Comparison of ENCODE assay signal across 1 cellular context in genomic region chr1:30751830-30752650, GRCh38.
TF ChIP-seq lines count a peak whose summit lies in the region.

No MANE protein-coding gene starts in this region.

TF ChIP-seq in IMR-90, 13 proteins besides CTCF, POLR2A, EP300 and RAD21 (continued from another document):
- no peak for TF ChIP-seq FOS (IDR thresholded peaks at IDR 0.05; ENCODE audit: low read depth, low read length)
- no peak for TF ChIP-seq BHLHE40 (IDR thresholded peaks at IDR 0.05; ENCODE audit: low read depth, low read length)
- no peak for TF ChIP-seq NFE2L2 (IDR thresholded peaks at IDR 0.05; ENCODE audit: low read depth, low read length)
- TF ChIP-seq ELK1 (IDR thresholded peaks at IDR 0.05; ENCODE audit: borderline replicate concordance, low read depth, low read length), result no peak
- no peak for TF ChIP-seq MAFK (IDR thresholded peaks at IDR 0.05; ENCODE audit: low read depth, low read length)
- TF ChIP-seq MXI1 (IDR thresholded peaks at IDR 0.05; ENCODE audit: borderline replicate concordance, low read depth, low read length), result no peak
- TF ChIP-seq SMC3 (IDR thresholded peaks at IDR 0.05; ENCODE audit: low read depth, low read length), result no peak
- TF ChIP-seq RCOR1 (IDR thresholded peaks at IDR 0.05; ENCODE audit: insufficient replicate concordance, low read length), result no peak
TF ChIP-seq in IMR-90: peak in this region for 0.
